In the genomic region with DNA sequence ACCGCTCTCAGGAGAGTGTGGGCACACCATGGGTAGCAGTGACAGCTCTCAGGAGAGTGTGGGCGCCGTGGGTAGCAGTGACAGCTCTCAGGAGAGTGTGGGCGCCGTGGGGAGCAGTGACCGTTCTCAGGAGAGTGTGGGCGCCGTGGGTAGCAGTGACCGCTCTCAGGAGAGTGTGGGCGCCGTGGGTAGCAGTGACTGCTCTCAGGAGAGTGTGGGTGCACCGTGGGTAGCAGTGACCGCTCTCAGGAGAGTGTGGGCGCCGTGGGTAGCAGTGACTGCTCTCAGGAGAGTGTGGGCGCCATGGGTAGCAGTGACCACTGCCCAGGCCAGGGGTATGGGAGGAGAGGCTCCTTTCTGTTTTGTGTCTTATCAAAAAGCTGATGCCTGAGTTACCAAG, we compare ENCODE assay signal across 8 cellular contexts. TPM values are rescaled to one million over a fixed set of nuclear protein-coding genes. Genes with fewer than 3 reads are reported as not detected.
A peak's percentile ranks its signal among the peaks of the same experiment; 100 is the strongest.
DNase-seq lines count a peak whose midpoint lies in the region; ATAC-seq and TF ChIP-seq lines count a peak whose summit lies in the region.
"Not testable (repeated sequence)": the region's sequence is repeated elsewhere in the genome, so short reads cannot be mapped to it uniquely, and the experiment has no call there.

No MANE protein-coding gene starts in this region.

- not testable (repeated sequence) for H3K27me3 Mint-ChIP-seq in central memory CD8-positive, alpha-beta T cell

- not testable (repeated sequence) for H3K79me1 ChIP-seq in IMR-90 (ENCODE audit: low read depth in 1 of 2, low read length in 2 of 2); neuronal stem cell (ENCODE audit: low read depth, low read length)

- H2BK5ac ChIP-seq in IMR-90 (ENCODE audit: low read depth, low read length, poor library complexity, severe bottlenecking); neuronal stem cell (ENCODE audit: low read length): not testable (repeated sequence)

- intact Hi-C loops in IMR-90 (cut with micrococcal nuclease); Panc1 (cut with micrococcal nuclease; ENCODE audit: unreplicated experiment): not testable (repeated sequence)

- not testable (repeated sequence) for H4K20me1 ChIP-seq in DND-41 (ENCODE audit: insufficient read depth, low read length); IMR-90 (ENCODE audit: insufficient read depth, low read length); osteoblast (ENCODE audit: insufficient read depth, low read length)

- H2BK12ac ChIP-seq in neuronal stem cell (ENCODE audit: low read length) = not testable (repeated sequence)

- not testable (repeated sequence) for H3K79me2 ChIP-seq in DND-41 (ENCODE audit: insufficient read depth, low read length); osteoblast (ENCODE audit: insufficient read depth, low read length)

- not testable (repeated sequence) for H4K91ac ChIP-seq in IMR-90 (ENCODE audit: insufficient read depth, low read depth, low read length); neuronal stem cell (ENCODE audit: low read depth, low read length, poor library complexity)

- not testable (repeated sequence) for H3K4me3 Mint-ChIP-seq in central memory CD8-positive, alpha-beta T cell

- H4K8ac ChIP-seq in IMR-90 (ENCODE audit: low read depth in 2 of 2, low read length in 2 of 2); neuronal stem cell (ENCODE audit: low read depth, low read length): not testable (repeated sequence)

- not testable (repeated sequence) for H3K9me3 ChIP-seq in DND-41 (ENCODE audit: insufficient read depth, low read length, severe bottlenecking); HEK293 (ENCODE audit: control insufficient read depth, insufficient read depth, low read depth, low read length); IMR-90 (ENCODE audit: control insufficient read depth, insufficient read depth, low read length); Panc1 (ENCODE audit: control insufficient read depth, insufficient read depth, low read depth, low read length); neuronal stem cell (replicated peaks in 1 of 2; ENCODE audit: control insufficient read depth in 2 of 2, insufficient read depth in 1 of 2, low read depth in 1 of 2, low read length in 2 of 2); osteoblast (ENCODE audit: low read depth, low read length)

- H3K27me3 ChIP-seq in DND-41 (ENCODE audit: insufficient read depth, low read length, poor library complexity); IMR-90 (ENCODE audit: control insufficient read depth, insufficient read depth, low read length); Panc1 (ENCODE audit: control insufficient read depth, insufficient read depth, low read length); osteoblast (ENCODE audit: insufficient read depth, low read length): not testable (repeated sequence)
- peaks cover 0 to 23% (median 3%) of the 10 kb centered on the region in 3 experiments for H3K27me3 ChIP-seq in neuronal stem cell (ENCODE audit: control insufficient read depth in 3 of 3, insufficient read depth in 3 of 3, low read depth in 1 of 3, low read length in 3 of 3)

- TF ChIP-seq RAD21 in IMR-90 (IDR thresholded peaks at IDR 0.05; ENCODE audit: low read length) = not testable (repeated sequence)

- H3K27ac ChIP-seq in DND-41 (ENCODE audit: low read length) (peak overlapping the region; percentile 4; the same call in 1 of the 2 replicates), Panc1 (ENCODE audit: low read length) (0 out of 2 replicates have a peak overlapping the region, but pooled peaks have one; percentile 34), angular gyrus (ENCODE audit: low read depth, low read length) (peak overlapping the region; percentile 22)
- not testable (repeated sequence) for H3K27ac ChIP-seq in HEK293 (ENCODE audit: extremely low read depth, low read depth, low read length); IMR-90 (ENCODE audit: insufficient read depth, low read length); neuronal stem cell (replicated peaks; ENCODE audit: low read length); osteoblast (ENCODE audit: low read depth, low read length)

- not testable (repeated sequence) for H3K36me3 ChIP-seq in DND-41 (ENCODE audit: insufficient read depth, low read length); IMR-90 (ENCODE audit: control insufficient read depth, insufficient read depth, low read length); Panc1 (ENCODE audit: control insufficient read depth, insufficient read depth, low read length); neuronal stem cell (replicated peaks in 1 of 2; ENCODE audit: control insufficient read depth in 2 of 2, insufficient read depth in 2 of 2, low read length in 2 of 2); osteoblast (ENCODE audit: insufficient read depth, low read length)
- H3K36me3 ChIP-seq in HEK293 (ENCODE audit: control insufficient read depth in 2 of 2, insufficient read depth in 1 of 2, low read length in 2 of 2) = peaks cover 0 to 18% of the 10 kb centered on the region in 2 experiments; a peak in 1 of 3 replicates

- peak overlapping the region; percentile 39 for H3K27ac Mint-ChIP-seq in central memory CD8-positive, alpha-beta T cell (ENCODE audit: low read depth)

- not testable (repeated sequence) for TF ChIP-seq CTCF in DND-41 (IDR thresholded peaks at IDR 0.05; ENCODE audit: borderline replicate concordance, extremely low read depth, low read length, poor library complexity, severe bottlenecking); HEK293 (tag by site-specific recombination; IDR thresholded peaks at IDR 0.05); IMR-90 (conservative IDR thresholded peaks at IDR 0.05; ENCODE audit: low read depth, low read length); Panc1 (IDR thresholded peaks at IDR 0.05); osteoblast (IDR thresholded peaks at IDR 0.05; ENCODE audit: extremely low read depth, low read depth, low read length)

- H3K4me1 Mint-ChIP-seq in central memory CD8-positive, alpha-beta T cell = not testable (repeated sequence)

- not testable (repeated sequence) for H3K4me1 ChIP-seq in DND-41 (ENCODE audit: insufficient read depth, low read length); HEK293 (ENCODE audit: control insufficient read depth, insufficient read depth, low read length); IMR-90 (ENCODE audit: control insufficient read depth, insufficient read depth, low read length); Panc1 (ENCODE audit: control insufficient read depth, insufficient read depth, low read length); osteoblast (ENCODE audit: insufficient read depth, low read length)
- peaks cover 16 to 23% of the 10 kb centered on the region in 2 donors for H3K4me1 ChIP-seq in neuronal stem cell (ENCODE audit: control insufficient read depth in 2 of 2, insufficient read depth in 1 of 2, low read depth in 1 of 2, low read length in 2 of 2)

- not testable (repeated sequence) for H2AFZ ChIP-seq in DND-41 (ENCODE audit: low read depth, low read length); IMR-90 (replicated peaks; ENCODE audit: low read length, poor library complexity); neuronal stem cell (ENCODE audit: low read length); osteoblast (ENCODE audit: low read length)

- CTCF ChIA-PET in HEK293 (lab: Yijun Ruan, JAX) (interaction anchor here (0.6 to 1.4 kb wide), 3 partner anchors 8 to 177 kb away, joined by 3 to 8 read pairs (median 3); no protein-coding TSS in a partner anchor), IMR-90 (lab: Yijun Ruan, JAX) (interaction anchor here (1.0 kb wide), 1 partner anchor 177 kb away, joined by 5 read pairs; no protein-coding TSS in a partner anchor)
- CTCF ChIA-PET in Panc1 (lab: Charles Lee) = not testable (repeated sequence)

- H2BK15ac ChIP-seq in IMR-90 (ENCODE audit: low read depth, low read length) = not testable (repeated sequence)
- H2BK15ac ChIP-seq in neuronal stem cell (ENCODE audit: low read length) = peak overlapping the region; percentile 54

- H3K36me3 Mint-ChIP-seq in central memory CD8-positive, alpha-beta T cell (ENCODE audit: insufficient read depth) = peaks cover 18% of the 10 kb centered on the region

- not testable (repeated sequence) for H2BK20ac ChIP-seq in IMR-90 (ENCODE audit: low read depth, low read length)

- POLR2A ChIA-PET in HEK293 (lab: Yijun Ruan, JAX); IMR-90 (lab: Charles Lee; ENCODE audit: unreplicated experiment); Panc1 (lab: Charles Lee): not testable (repeated sequence)

- H3K4me2 ChIP-seq in DND-41 (ENCODE audit: insufficient read depth, low read length); IMR-90 (ENCODE audit: low read depth, low read length); neuronal stem cell (ENCODE audit: insufficient read depth, low read length, poor library complexity, severe bottlenecking); osteoblast (ENCODE audit: insufficient read depth, low read length): not testable (repeated sequence)

- H2BK120ac ChIP-seq in IMR-90 (ENCODE audit: low read depth, low read length); neuronal stem cell (ENCODE audit: low read depth, low read length): not testable (repeated sequence)

- not testable (repeated sequence) for BruUV-seq in IMR-90 (replicated peaks; lab: Mats Ljungman, UMichigan); Panc1 (replicated peaks; lab: Mats Ljungman, UMichigan)

- not testable (repeated sequence) for H4K5ac ChIP-seq in IMR-90 (ENCODE audit: low read depth, low read length)

- not testable (repeated sequence) for H3K18ac ChIP-seq in IMR-90 (ENCODE audit: low read depth, low read length); neuronal stem cell (ENCODE audit: low read length)

- not testable (repeated sequence) for ATAC-seq in DND-41 (ENCODE audit: insufficient read depth, low read depth); IMR-90 (ENCODE audit: low read depth); Panc1; central memory CD8-positive, alpha-beta T cell (replicated peaks; ENCODE audit: extremely low read depth, poor library complexity, severe bottlenecking)

- not testable (repeated sequence) for H3K56ac ChIP-seq in IMR-90 (ENCODE audit: extremely low read depth, insufficient read depth, low read length)

- H3K23ac ChIP-seq in IMR-90 (ENCODE audit: low read depth, low read length); neuronal stem cell (ENCODE audit: low read depth, low read length, poor library complexity): not testable (repeated sequence)

- H3K4ac ChIP-seq in IMR-90 (ENCODE audit: low read depth, low read length); neuronal stem cell (ENCODE audit: low read length): not testable (repeated sequence)

- not testable (repeated sequence) for H3K14ac ChIP-seq in IMR-90 (replicated peaks; ENCODE audit: low read depth, low read length); neuronal stem cell (ENCODE audit: low read length)

- WGBS in IMR-90 (ENCODE audit: extremely low coverage in 2 of 2, insufficient read length in 1 of 2), 2 experiments = 92% methylated on average over 9 of the region's 16 CpGs; no CpG with 5 or more reads in 1 of the 2 experiments
- WGBS in neuronal stem cell (ENCODE audit: extremely low coverage in 2 of 2, insufficient read length in 2 of 2, insufficient replicate concordance in 1 of 2), 2 donors = no CpG with 5 or more reads among the region's 16 CpGs

- dilution Hi-C loops in IMR-90 (cut with HindIII; ENCODE audit: low sequenced_read_pairs, unreplicated experiment) = not testable (repeated sequence)

- DNase-seq in DND-41; IMR-90; Panc1 (ENCODE audit: low read depth, low spot score); central memory CD8-positive, alpha-beta T cell (ENCODE audit: low spot score in 2 of 2); neuronal stem cell (ENCODE audit: low spot score): not testable (repeated sequence)
- DNase-seq in osteoblast (ENCODE audit: insufficient read length, low spot score, missing footprints) = peak; percentile 18

- H3K4me3 ChIP-seq in DND-41 (ENCODE audit: low read depth in 1 of 2, low read length in 2 of 2); HEK293 (ENCODE audit: low read depth, low read length); IMR-90 (ENCODE audit: insufficient read depth, low read depth, low read length); Panc1 (ENCODE audit: low read depth in 2 of 2, low read length in 2 of 2); neuronal stem cell (ENCODE audit: low read length in 2 of 2); osteoblast (ENCODE audit: insufficient read depth, low read length): not testable (repeated sequence)

- not testable (repeated sequence) for H3K9ac ChIP-seq in DND-41 (ENCODE audit: low read depth, low read length); IMR-90 (ENCODE audit: low read depth, low read length); neuronal stem cell (ENCODE audit: low read depth, low read length, poor library complexity)

- not testable (repeated sequence) for H3K9me3 Mint-ChIP-seq in central memory CD8-positive, alpha-beta T cell

- 0 out of 2 replicates have a peak overlapping the region, but pooled peaks have one; percentile 9 for H2AK5ac ChIP-seq in IMR-90 (ENCODE audit: low read depth, low read length)
- peak overlapping the region; percentile 39 for H2AK5ac ChIP-seq in neuronal stem cell (ENCODE audit: low read depth, low read length)

- H3K9me1 ChIP-seq in IMR-90 (ENCODE audit: insufficient read depth, low read length) = not testable (repeated sequence)

- in situ Hi-C loops in IMR-90 (cut with MboI; ENCODE audit: low sequenced_read_pairs); Panc1 (cut with HindIII; ENCODE audit: low pct_unique_long_range_greater_than_20kb, low sequenced_read_pairs): not testable (repeated sequence)

- TF ChIP-seq POLR2A in IMR-90 (IDR thresholded peaks at IDR 0.05; ENCODE audit: low read depth, low read length) = not testable (repeated sequence)

- H2AK9ac ChIP-seq in IMR-90 (replicated peaks; ENCODE audit: low read depth, low read length, poor library complexity) = not testable (repeated sequence)

RNA-seq across cellular contexts. Expression of a gene that starts 33.7 kb away (rescaled TPM):
- total RNA-seq in IMR-90 (2012; rRNA removed) (175 and 202 TPM in 2 replicates), Panc1 (2021; ENCODE audit: unreplicated experiment) (108 TPM), osteoblast (220 and 288 TPM in 2 replicates)
- 296 and 347 TPM in 2 replicates for polyA plus RNA-seq in IMR-90 (2012; rRNA removed)
- polyA plus RNA-seq in IMR-90 (2012; cell fraction: cytosol; rRNA removed) = 473 and 691 TPM in 2 replicates
- 159 and 329 TPM in 2 replicates for polyA plus RNA-seq in IMR-90 (2012; cell fraction: nucleus; rRNA removed; ENCODE audit: low replicate concordance)
- 251 TPM for polyA plus RNA-seq in Panc1 (2012; ENCODE audit: insufficient read length)
- 7.3 TPM for polyA plus RNA-seq in neuronal stem cell (2013, experiment 1 of 2)
- 6.4 TPM for polyA plus RNA-seq in neuronal stem cell (2013, experiment 2 of 2)

RNA-seq across cellular contexts. Expression of a gene that starts 33.7 kb away (rescaled TPM):
- 14.7 and 15.6 TPM in 2 replicates for total RNA-seq in IMR-90 (2012; rRNA removed)
- 25.7 and 28.4 TPM in 2 replicates for polyA plus RNA-seq in IMR-90 (2012; rRNA removed)
- 29.7 and 38.9 TPM in 2 replicates for polyA plus RNA-seq in IMR-90 (2012; cell fraction: cytosol; rRNA removed)
- polyA plus RNA-seq in IMR-90 (2012; cell fraction: nucleus; rRNA removed; ENCODE audit: low replicate concordance) = 47.3 and 92.8 TPM in 2 replicates
- total RNA-seq in Panc1 (2021; ENCODE audit: unreplicated experiment) = 29.5 TPM
- 38.4 TPM for polyA plus RNA-seq in Panc1 (2012; ENCODE audit: insufficient read length)
- polyA plus RNA-seq in neuronal stem cell (2013, experiment 1 of 2) = 16.7 TPM
- 17.7 TPM for polyA plus RNA-seq in neuronal stem cell (2013, experiment 2 of 2)
- 19.5 and 21.5 TPM in 2 replicates for total RNA-seq in osteoblast

RNA-seq across cellular contexts. Expression of a gene that starts 53.2 kb away (rescaled TPM):
- total RNA-seq in IMR-90 (2012; rRNA removed) (1.7 and 2.5 TPM in 2 replicates), Panc1 (2021; ENCODE audit: unreplicated experiment) (12.2 TPM), osteoblast (4.0 and 5.6 TPM in 2 replicates)
- polyA plus RNA-seq in IMR-90 (2012; rRNA removed) = 4.4 and 5.5 TPM in 2 replicates
- polyA plus RNA-seq in IMR-90 (2012; cell fraction: cytosol; rRNA removed) = 5.3 and 8.3 TPM in 2 replicates
- polyA plus RNA-seq in IMR-90 (2012; cell fraction: nucleus; rRNA removed; ENCODE audit: low replicate concordance) = 3.5 and 12.3 TPM in 2 replicates
- 10.2 TPM for polyA plus RNA-seq in Panc1 (2012; ENCODE audit: insufficient read length)
- 7.9 TPM for polyA plus RNA-seq in neuronal stem cell (2013, experiment 1 of 2)
- polyA plus RNA-seq in neuronal stem cell (2013, experiment 2 of 2) = 8.3 TPM

RNA-seq across cellular contexts. Expression of a gene that starts 53.2 kb away (rescaled TPM):
- total RNA-seq in IMR-90 (2012; rRNA removed) (8.6 TPM in 2 replicates), Panc1 (2021; ENCODE audit: unreplicated experiment) (26.7 TPM), osteoblast (10.3 and 11.9 TPM in 2 replicates)
- polyA plus RNA-seq in IMR-90 (2012; rRNA removed) = 12.1 and 14.0 TPM in 2 replicates
- 8.4 and 9.2 TPM in 2 replicates for polyA plus RNA-seq in IMR-90 (2012; cell fraction: cytosol; rRNA removed)
- polyA plus RNA-seq in IMR-90 (2012; cell fraction: nucleus; rRNA removed; ENCODE audit: low replicate concordance) = 24.4 and 41.2 TPM in 2 replicates
- 22.5 TPM for polyA plus RNA-seq in Panc1 (2012; ENCODE audit: insufficient read length)
- 9.7 TPM for polyA plus RNA-seq in neuronal stem cell (2013, experiment 1 of 2)
- polyA plus RNA-seq in neuronal stem cell (2013, experiment 2 of 2) = 10.2 TPM
